ENCODE assay signal across 28 cellular contexts in the genomic region with DNA sequence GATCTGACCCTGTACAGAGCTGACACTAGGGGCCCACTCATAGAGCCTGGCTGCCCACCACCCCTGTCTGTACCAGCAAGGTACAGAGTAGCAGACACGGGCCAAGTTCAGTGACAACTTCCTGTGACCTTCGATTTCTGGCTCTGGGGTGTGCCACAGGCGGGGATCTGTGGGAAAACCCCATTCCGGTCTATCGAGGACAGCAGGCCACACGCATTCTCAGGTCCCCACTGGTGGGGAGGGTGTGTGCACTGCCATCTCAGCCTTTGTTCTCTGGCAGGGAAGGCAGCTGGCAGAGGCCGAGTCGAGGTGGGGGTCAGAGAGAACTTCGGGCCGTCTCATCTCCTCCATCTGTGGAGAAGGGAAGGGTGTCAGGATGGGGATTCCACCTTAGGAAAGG. TPM values are rescaled to one million over a fixed set of nuclear protein-coding genes. Genes with fewer than 3 reads are reported as not detected.
"Had no signal": no experiment of that assay in that cellular context is flagged by ENCODE, and none has a peak within 500 bp of the region (broad histone marks: within the 10 kb centered on the region; RNA-seq: fewer than 3 reads in every experiment).

No MANE protein-coding gene starts in this region.

- H3K4me1 ChIP-seq: Peyer's patch, SJSA1 had no signal

- H3K27me3 ChIP-seq: Peyer's patch, SJSA1 had no signal

- H3K9me3 Mint-ChIP-seq: brain, IgD-negative memory B cell had no signal

- H3K9me3 ChIP-seq: Peyer's patch, SJSA1 had no signal

- H3K27me3 Mint-ChIP-seq: activated naive CD8-positive, alpha-beta T cell; brain; IgD-negative memory B cell had no signal

- H3K4me1 Mint-ChIP-seq: brain, WTC11 had no signal

- H3K27ac ChIP-seq: Peyer's patch, SJSA1 had no signal

- H3K4me3 Mint-ChIP-seq: activated CD8-positive, alpha-beta T cell treated with anti-CD3 and anti-CD28 coated beads, Interleukin-2, amount 10 ng/mL, durations not matched to agents 7 days and 5 days; activated naive CD8-positive, alpha-beta T cell; brain; IgD-negative memory B cell; WTC11 had no signal

- DNase-seq: activated CD4-positive, alpha-beta T cell treated with anti-CD3 and anti-CD28 coated beads for 48 hours; activated CD4-positive, alpha-beta T cell treated with anti-CD3 and anti-CD28 coated beads, Interleukin-2, amount 50 U/mL, for 4 hours; activated CD4-positive, CD25-positive, alpha-beta regulatory T cell treated with anti-CD3 and anti-CD28 coated beads, Interleukin-2, amount 50 U/mL, for 72 hours; activated CD8-positive, alpha-beta memory T cell treated with anti-CD3 and anti-CD28 coated beads, Interleukin-2, amount 50 U/mL, for 48 hours; activated CD8-positive, alpha-beta T cell treated with anti-CD3 and anti-CD28 coated beads, Interleukin-2, amount 10 ng/mL, durations not matched to agents 7 days and 5 days; activated effector memory CD4-positive, alpha-beta T cell treated with Interleukin-2 at 50 U/mL for 16 hours; activated naive CD4-positive, alpha-beta T cell; activated T-cell treated with anti-CD3 and anti-CD28 coated beads, Interleukin-2, amount 50 U/mL, for 1 hour; amygdala; KG1; NCI-H1092; NCI-H1417; NCI-H2029 treated with DMSO at 0.1 percent for 48 hours; NCI-H345; NCI-H510A; NCI-H69; SHP77; SW 1271; T-helper 9 cell had no signal

- H3K27ac Mint-ChIP-seq: activated CD8-positive, alpha-beta T cell treated with anti-CD3 and anti-CD28 coated beads, Interleukin-2, amount 10 ng/mL, durations not matched to agents 7 days and 5 days; activated naive CD8-positive, alpha-beta T cell; IgD-negative memory B cell; WTC11 had no signal

- H3K4me3 ChIP-seq: Peyer's patch, SJSA1 had no signal

RNA-seq across cellular contexts. Expression of gene FNDC8, which starts 10.7 kb away (rescaled TPM):
- total RNA-seq: activated CD8-positive, alpha-beta T cell treated with anti-CD3 and anti-CD28 coated beads, Interleukin-2, amount 10 ng/mL, durations not matched to agents 7 days and 5 days; astrocyte; LHCN-M2; M059J; Peyer's patch; SJSA1; WTC11 had no signal
- polyA plus RNA-seq: IgD-negative memory B cell had no signal

RNA-seq across cellular contexts. Expression of gene UNC45B, which starts 15.5 kb away (rescaled TPM):
- total RNA-seq: activated CD8-positive, alpha-beta T cell treated with anti-CD3 and anti-CD28 coated beads, Interleukin-2, amount 10 ng/mL, durations not matched to agents 7 days and 5 days; Peyer's patch; SJSA1 had no signal
- polyA plus RNA-seq: IgD-negative memory B cell had no signal
